Comparison of ENCODE assay signal across 13 cellular contexts in the genomic region with DNA sequence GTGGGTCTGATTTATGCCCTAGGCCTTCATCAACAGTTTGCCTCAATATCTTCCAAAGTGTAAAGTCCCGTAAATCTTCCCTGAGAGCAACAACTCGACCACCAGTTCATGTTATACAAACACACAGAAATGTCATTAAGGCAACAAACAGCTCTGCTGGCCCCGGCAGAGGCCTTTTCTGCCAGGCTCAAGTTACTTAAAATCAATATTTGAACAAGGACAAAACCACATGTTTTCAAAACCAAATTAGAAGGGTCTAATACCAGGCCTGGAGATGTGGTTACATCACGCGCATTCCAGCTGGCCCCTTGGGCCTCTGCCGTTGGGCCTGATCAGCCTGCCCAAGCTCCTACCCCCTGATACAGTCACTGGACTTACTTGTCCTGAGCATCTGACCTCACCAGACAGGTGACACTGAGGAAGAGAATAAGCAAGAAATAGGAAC.
DNase-seq lines count a peak whose midpoint lies in the region; ATAC-seq and TF ChIP-seq lines count a peak whose summit lies in the region.
"Had no signal": no experiment of that assay in that cellular context is flagged by ENCODE, and none has a peak within 500 bp of the region (broad histone marks: within the 10 kb centered on the region; RNA-seq: fewer than 3 reads in every experiment).

No MANE protein-coding gene starts in this region.

- H3K27ac Mint-ChIP-seq in nephron = peak overlapping the region; percentile 57 to 89 (median 88)

- no peak for TF ChIP-seq POLR2A in body of pancreas (IDR thresholded peaks at IDR 0.05)

- peaks cover 13% of the 10 kb centered on the region for H3K4me1 ChIP-seq in body of pancreas
- H3K4me1 ChIP-seq: Peyer's patch had no signal

- peaks cover 31% of the 10 kb centered on the region for H3K9me3 Mint-ChIP-seq in nephron

- intact Hi-C loops in body of pancreas (cut with DNase I) = no loop called here

- H3K9me3 ChIP-seq in body of pancreas = no peaks in the 10 kb centered on the region
- H3K9me3 ChIP-seq: esophagus squamous epithelium, Peyer's patch had no signal

- H3K4me3 Mint-ChIP-seq in nephron = no peak overlapping the region

- H3K4me3 ChIP-seq in body of pancreas = no peak overlapping the region
- H3K4me3 ChIP-seq: cardiac muscle cell, esophagus squamous epithelium, Peyer's patch had no signal

- peaks cover 5% of the 10 kb centered on the region for H3K27me3 Mint-ChIP-seq in nephron (ENCODE audit: low read depth)

- ATAC-seq in body of pancreas = peak; percentile 74
- no peak for ATAC-seq in HG03442 (IDR thresholded peaks at IDR 0.05; ENCODE audit: unreplicated experiment)
- ATAC-seq in GM21423 (IDR thresholded peaks at IDR 0.05; ENCODE audit: unreplicated experiment) = no peak

- TF ChIP-seq CTCF in body of pancreas (IDR thresholded peaks at IDR 0.05) = no peak
- no peak for TF ChIP-seq CTCF in nephron (IDR thresholded peaks at IDR 0.05; ENCODE audit: unreplicated experiment in 3 of 3)

- H3K36me3 Mint-ChIP-seq in nephron (ENCODE audit: low read depth) = peaks cover 10% of the 10 kb centered on the region

- no peaks in the 10 kb centered on the region for H3K27me3 ChIP-seq in body of pancreas
- H3K27me3 ChIP-seq: cardiac muscle cell, esophagus squamous epithelium, Peyer's patch had no signal

- peaks cover 31% of the 10 kb centered on the region for H3K4me1 Mint-ChIP-seq in nephron

- H3K27ac ChIP-seq in body of pancreas = peak overlapping the region in 1 of 4 donors; percentile 15
- H3K27ac ChIP-seq: cardiac muscle cell had no signal

- DNase-seq in DMS153 treated with DMSO at 0.1 percent for 48 hours (lab: John Stamatoyannopoulos, UW; ENCODE audit: unreplicated experiment) (peak; percentile 63), NCI-H2196 (lab: John Stamatoyannopoulos, UW; ENCODE audit: unreplicated experiment) (peak; percentile 45), body of pancreas (peak; percentile 43 to 66 (median 46)), NCI-H1436 treated with DMSO at 0.1 percent for 48 hours (lab: John Stamatoyannopoulos, UW) (no peak)
- no peak for DNase-seq in activated naive CD4-positive, alpha-beta T cell treated with anti-CD3 and anti-CD28 coated beads, Interleukin-2, amount 50 U/mL, for 16 hours
- DNase-seq: esophagus squamous epithelium, GF-D8, Peyer's patch, posterior cingulate gyrus had no signal

- WGBS in body of pancreas, 2 donors = 29 to 38% methylated on average over 6 of the region's 6 CpGs

- no peaks in the 10 kb centered on the region for H3K36me3 ChIP-seq in body of pancreas (replicated peaks in 1 of 2; ENCODE audit: insufficient read depth in 1 of 2, low read depth in 2 of 2)
- H3K36me3 ChIP-seq: cardiac muscle cell, esophagus squamous epithelium, Peyer's patch had no signal

Comparison
In these comparisons a context has a peak if more than half of its experiments do, and no peak if none do; other contexts are left out.
1. DNase-seq: peak in DMS153 treated with DMSO at 0.1 percent for 48 hours (single experiment), NCI-H2196 (single experiment) and body of pancreas (4 of 4); none in NCI-H1436 treated with DMSO at 0.1 percent for 48 hours (single experiment) and activated naive CD4-positive, alpha-beta T cell treated with anti-CD3 and anti-CD28 coated beads, Interleukin-2, amount 50 U/mL, for 16 hours (single experiment).